In genomic region chr16:5415123-5415522, GRCh38 we compare ENCODE assay signal across 1 cellular context.
TF ChIP-seq lines count a peak whose summit lies in the region.

No MANE protein-coding gene starts in this region.

TF ChIP-seq in SK-N-SH treated with all-trans-retinoic acid at 6 μM for 48 hours, 23 proteins besides CTCF, POLR2A, EP300 and RAD21 (continued from another document):
- TF ChIP-seq ISL1 (CRISPR knock-in tag; IDR thresholded peaks at IDR 0.05) (no peak), TSHZ2 (CRISPR knock-in tag; IDR thresholded peaks at IDR 0.05) (no peak), ESRRG (CRISPR knock-in tag; IDR thresholded peaks at IDR 0.05) (no peak), CSRNP3 (CRISPR knock-in tag; IDR thresholded peaks at IDR 0.05) (no peak), ZFP30 (CRISPR knock-in tag; IDR thresholded peaks at IDR 0.05) (no peak), PATZ1 (CRISPR knock-in tag; IDR thresholded peaks at IDR 0.05; ENCODE audit: borderline replicate concordance) (no peak), TCF4 (CRISPR knock-in tag; IDR thresholded peaks at IDR 0.05; ENCODE audit: borderline replicate concordance) (no peak), ARNTL (CRISPR knock-in tag; IDR thresholded peaks at IDR 0.05; ENCODE audit: borderline replicate concordance, low read depth) (no peak)
